ENCODE assay signal across 15 cellular contexts in the genomic region with DNA sequence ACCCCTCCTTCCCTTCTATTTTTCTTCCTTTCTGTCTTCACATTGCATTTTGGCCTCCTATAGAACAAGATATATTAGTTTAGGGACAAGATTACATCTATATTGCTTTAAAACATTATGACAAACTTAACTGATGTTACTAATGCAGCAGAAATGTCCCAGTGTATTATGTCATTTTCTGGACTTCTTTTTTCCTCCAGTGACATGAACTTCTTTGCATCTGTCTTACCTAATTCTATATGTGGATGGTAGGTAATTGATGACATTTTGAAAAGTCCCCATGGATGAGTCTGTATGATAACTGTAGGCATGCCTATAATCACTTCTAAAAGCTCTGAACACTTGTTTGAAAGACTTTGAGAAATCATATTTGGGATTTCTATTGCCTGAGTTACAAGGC.
"Had no signal": no experiment of that assay in that cellular context is flagged by ENCODE, and none has a peak within 500 bp of the region (broad histone marks: within the 10 kb centered on the region; RNA-seq: fewer than 3 reads in every experiment).

No MANE protein-coding gene starts in this region.

- H3K9me3 ChIP-seq: heart right ventricle, neutrophil, testis, tibial nerve had no signal

- H3K27ac Mint-ChIP-seq: naive thymus-derived CD8-positive, alpha-beta T cell; stimulated activated naive B cell treated with anti-CD40 and anti-IgM and Interleukin-4, amounts not matched to agents 10 μg/mL and 1 μg/mL and 100 μg/mL, for 72 hours; stimulated activated naive CD8-positive, alpha-beta T cell treated with anti-CD3 and anti-CD28 coated beads, Interleukin-15, amount 100 ng/mL, for 72 hours had no signal

- DNase-seq: effector CD4-positive, alpha-beta T cell; heart right ventricle; hypothalamus; kidney glomerular epithelial cell; mammary epithelial cell; naive thymus-derived CD8-positive, alpha-beta T cell; posterior cingulate gyrus; right cardiac atrium; stimulated activated CD4-positive, alpha-beta T cell treated with anti-CD3 and anti-CD28 coated beads, Interleukin-4, amount 100 ng/mL, for 24 hours; stimulated activated naive B cell treated with anti-CD40 and anti-IgM and Interleukin-4, amounts not matched to agents 10 μg/mL and 1 μg/mL and 100 μg/mL, for 72 hours; stimulated activated naive CD8-positive, alpha-beta T cell treated with anti-CD3 and anti-CD28 coated beads, Interleukin-15, amount 100 ng/mL, for 72 hours; testis had no signal

- H3K9me3 Mint-ChIP-seq: naive thymus-derived CD8-positive, alpha-beta T cell; stimulated activated naive B cell treated with anti-CD40 and anti-IgM and Interleukin-4, amounts not matched to agents 10 μg/mL and 1 μg/mL and 100 μg/mL, for 72 hours; stimulated activated naive CD8-positive, alpha-beta T cell treated with anti-CD3 and anti-CD28 coated beads, Interleukin-15, amount 100 ng/mL, for 72 hours had no signal

- H3K36me3 ChIP-seq: neutrophil had no signal

- H3K27me3 ChIP-seq: heart right ventricle, neutrophil, testis, tibial nerve had no signal

- H3K4me3 ChIP-seq: coronary artery, heart right ventricle, testis, tibial nerve had no signal

- H3K4me1 ChIP-seq: testis, tibial nerve had no signal

- H3K4me1 Mint-ChIP-seq: naive thymus-derived CD8-positive, alpha-beta T cell; stimulated activated naive CD8-positive, alpha-beta T cell treated with anti-CD3 and anti-CD28 coated beads, Interleukin-15, amount 100 ng/mL, for 72 hours had no signal

- ATAC-seq: heart right ventricle; naive thymus-derived CD8-positive, alpha-beta T cell; right cardiac atrium; stimulated activated naive CD8-positive, alpha-beta T cell treated with anti-CD3 and anti-CD28 coated beads, Interleukin-15, amount 100 ng/mL, for 72 hours had no signal

- H3K27ac ChIP-seq: coronary artery, neutrophil, testis, tibial nerve had no signal

- H3K27me3 Mint-ChIP-seq: stimulated activated naive B cell treated with anti-CD40 and anti-IgM and Interleukin-4, amounts not matched to agents 10 μg/mL and 1 μg/mL and 100 μg/mL, for 72 hours; stimulated activated naive CD8-positive, alpha-beta T cell treated with anti-CD3 and anti-CD28 coated beads, Interleukin-15, amount 100 ng/mL, for 72 hours had no signal

- H3K36me3 Mint-ChIP-seq: naive thymus-derived CD8-positive, alpha-beta T cell; stimulated activated naive B cell treated with anti-CD40 and anti-IgM and Interleukin-4, amounts not matched to agents 10 μg/mL and 1 μg/mL and 100 μg/mL, for 72 hours had no signal

- H3K4me3 Mint-ChIP-seq: naive thymus-derived CD8-positive, alpha-beta T cell; stimulated activated naive B cell treated with anti-CD40 and anti-IgM and Interleukin-4, amounts not matched to agents 10 μg/mL and 1 μg/mL and 100 μg/mL, for 72 hours; stimulated activated naive CD8-positive, alpha-beta T cell treated with anti-CD3 and anti-CD28 coated beads, Interleukin-15, amount 100 ng/mL, for 72 hours had no signal
